ENCODE assay signal across 10 cellular contexts in the genomic region with DNA sequence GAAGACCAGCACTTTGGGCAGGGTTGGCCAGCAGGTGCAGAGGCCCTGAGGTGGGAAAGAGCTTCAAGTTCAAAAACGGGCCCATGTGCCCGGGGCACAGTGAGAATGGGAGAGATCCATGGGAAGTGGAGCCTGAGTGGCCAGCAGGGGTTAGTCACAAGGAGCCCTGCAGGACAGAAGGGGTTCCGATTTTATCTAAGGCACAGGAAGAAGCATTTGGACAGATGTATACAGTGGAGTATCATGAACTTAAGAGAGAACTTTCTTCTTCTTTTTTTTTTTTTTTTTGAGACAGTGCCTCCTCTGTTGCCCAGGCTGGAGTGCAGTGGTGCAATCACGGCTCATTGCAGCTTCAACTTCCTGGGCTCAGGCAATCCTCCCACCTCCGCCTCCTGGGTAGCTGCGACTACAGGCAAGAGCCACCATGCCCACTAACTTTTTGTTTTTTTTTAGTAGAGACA. TPM values are rescaled to one million over a fixed set of nuclear protein-coding genes. Genes with fewer than 3 reads are reported as not detected.
DNase-seq lines count a peak whose midpoint lies in the region.
"Had no signal": no experiment of that assay in that cellular context is flagged by ENCODE, and none has a peak within 500 bp of the region (broad histone marks: within the 10 kb centered on the region; RNA-seq: fewer than 3 reads in every experiment).

No MANE protein-coding gene starts in this region.

- DNase-seq in stimulated activated CD4-positive, alpha-beta T cell treated with anti-CD3 and anti-CD28 coated beads, Interleukin-15, amount 100 ng/mL, for 24 hours: peak; percentile 45
- no peak for DNase-seq in stimulated activated CD4-positive, alpha-beta T cell treated with anti-CD3 and anti-CD28 coated beads, Interleukin-2, amount 100 ng/mL, for 48 hours
- DNase-seq in activated naive CD4-positive, alpha-beta T cell treated with Interleukin-2 at 50 U/mL for 16 hours: peak; percentile 34
- peak in 1 of 3 donors; percentile 53 for DNase-seq in immature natural killer cell
- DNase-seq in HuH-7 (ENCODE audit: low spot score): no peak
- DNase-seq in NCI-H1105 (lab: John Stamatoyannopoulos, UW): no peak
- no peak for DNase-seq in AG08396 (ENCODE audit: low spot score)
- DNase-seq in NCI-H2029 treated with DMSO at 0.1 percent for 48 hours (lab: John Stamatoyannopoulos, UW): no peak
- DNase-seq: amniotic stem cell had no signal

- no peaks in the 10 kb centered on the region for H3K9me3 Mint-ChIP-seq in immature natural killer cell
- H3K9me3 Mint-ChIP-seq: type B pancreatic cell had no signal

- H3K27me3 Mint-ChIP-seq in immature natural killer cell (ENCODE audit: low read depth in 3 of 3): peaks cover 0 to 3% (median 2%) of the 10 kb centered on the region in 3 donors
- H3K27me3 Mint-ChIP-seq: type B pancreatic cell had no signal

- peak overlapping the region; percentile 34 to 64 (median 46) for H3K4me3 Mint-ChIP-seq in immature natural killer cell
- H3K4me3 Mint-ChIP-seq: type B pancreatic cell had no signal

- peaks cover 38 to 59% (median 41%) of the 10 kb centered on the region in 3 donors for H3K36me3 Mint-ChIP-seq in immature natural killer cell

- peaks cover 67 to 79% of the 10 kb centered on the region in 2 donors for H3K4me1 Mint-ChIP-seq in immature natural killer cell

- H3K27ac Mint-ChIP-seq in immature natural killer cell: peak overlapping the region; percentile 72 to 90 (median 86)
- H3K27ac Mint-ChIP-seq: type B pancreatic cell had no signal

RNA-seq across cellular contexts. Expression of a gene that starts 24.0 kb away (rescaled TPM):
- polyA plus RNA-seq in immature natural killer cell: 100 to 1,000 TPM in 2 of 3 donors, 10 to 100 TPM in 1; 93.7 to 252 (median 131) TPM

Comparison
In these comparisons a context has a peak if more than half of its experiments do, and no peak if none do; other contexts are left out.
1. DNase-seq: peak in stimulated activated CD4-positive, alpha-beta T cell treated with anti-CD3 and anti-CD28 coated beads, Interleukin-15, amount 100 ng/mL, for 24 hours (single experiment) and activated naive CD4-positive, alpha-beta T cell treated with Interleukin-2 at 50 U/mL for 16 hours (single experiment); none in stimulated activated CD4-positive, alpha-beta T cell treated with anti-CD3 and anti-CD28 coated beads, Interleukin-2, amount 100 ng/mL, for 48 hours (0 of 2), HuH-7 (single experiment), NCI-H1105 (single experiment), AG08396 (single experiment) and NCI-H2029 treated with DMSO at 0.1 percent for 48 hours (single experiment).